In genomic region chr7:151822541-151823181, GRCh38 we compare ENCODE assay signal across 25 cellular contexts. TPM values are rescaled to one million over a fixed set of nuclear protein-coding genes. Genes with fewer than 3 reads are reported as not detected.
DNase-seq lines count a peak whose midpoint lies in the region; ATAC-seq, FAIRE-seq and TF ChIP-seq lines count a peak whose summit lies in the region.
"Had no signal": no experiment of that assay in that cellular context is flagged by ENCODE, and none has a peak within 500 bp of the region (broad histone marks: within the 10 kb centered on the region; RNA-seq: fewer than 3 reads in every experiment).

No MANE protein-coding gene starts in this region.

- CTCF ChIA-PET in Panc1 (lab: Charles Lee), result no interaction called here

- no peak overlapping the region for H2AFZ ChIP-seq in H9 (ENCODE audit: low read length)

- H4K91ac ChIP-seq in H9 (ENCODE audit: insufficient read length, low read depth, low read length), result no peak overlapping the region

- no peak overlapping the region for H3K4ac ChIP-seq in H9 (ENCODE audit: low read depth, low read length)

- H3K36me3 ChIP-seq in Panc1 (ENCODE audit: control insufficient read depth, insufficient read depth, low read length), result no peaks in the 10 kb centered on the region
- H3K36me3 ChIP-seq in prostate gland, result no peaks in the 10 kb centered on the region

- WGBS in H9 (ENCODE audit: extremely low coverage, insufficient read length, low lambda C conversion rate), result no CpG with 5 or more reads among the region's 17 CpGs
- 89% methylated on average over 17 of the region's 17 CpGs for WGBS in prostate gland

- no peak overlapping the region for H3K4me2 ChIP-seq in H9 (ENCODE audit: insufficient read depth, insufficient read length, low read length)
- H3K4me2 ChIP-seq: smooth muscle cell had no signal

- H3K9ac ChIP-seq in H9 (ENCODE audit: extremely low read depth, insufficient read length, low read length), result no peak overlapping the region

- H4K5ac ChIP-seq in H9 (ENCODE audit: insufficient read length, low read depth, low read length), result no peak overlapping the region

- H3K9me3 Mint-ChIP-seq in dendritic cell treated with granulocyte-macrophage colony-stimulating factor and Interleukin-4, amounts not matched to agents 40 ng/mL and 50 ng/mL, for 4 days, result no peaks in the 10 kb centered on the region
- H3K9me3 Mint-ChIP-seq in H9, result no peaks in the 10 kb centered on the region; a peak in 1 of 5 replicates
- H3K9me3 Mint-ChIP-seq: activated T-cell treated with anti-CD3 and anti-CD28 coated beads, Interleukin-2, amount 50 U/mL, for 72 hours; stimulated activated effector memory CD8-positive, alpha-beta T cell treated with anti-CD3 and anti-CD28 coated beads, Interleukin-12 subunit alpha, Interleukin-12 subunit beta, amount 100 ng/mL, for 72 hours had no signal

- H3K4me3 ChIP-seq in Panc1 (ENCODE audit: low read depth in 2 of 2, low read length in 2 of 2) (no peak overlapping the region), prostate gland (no peak overlapping the region)
- H3K4me3 ChIP-seq: psoas muscle, smooth muscle cell had no signal

- intact Hi-C loops in Panc1 (cut with micrococcal nuclease; ENCODE audit: unreplicated experiment), result no loop called here
- intact Hi-C loops in dendritic cell treated with granulocyte-macrophage colony-stimulating factor and Interleukin-4, amounts not matched to agents 40 ng/mL and 50 ng/mL, for 4 days (cut with micrococcal nuclease), result no loop called here
- intact Hi-C loops in posterior vena cava (cut with DNase I), result no loop called here
- intact Hi-C loops in prostate gland (cut with DNase I), result no loop called here

- no peaks in the 10 kb centered on the region for H3K27me3 Mint-ChIP-seq in dendritic cell treated with granulocyte-macrophage colony-stimulating factor and Interleukin-4, amounts not matched to agents 40 ng/mL and 50 ng/mL, for 4 days
- H3K27me3 Mint-ChIP-seq in H9 (ENCODE audit: low read depth), result peaks cover 6% of the 10 kb centered on the region
- H3K27me3 Mint-ChIP-seq: activated CD8-positive, alpha-beta memory T cell treated with anti-CD3 and anti-CD28 coated beads, Interleukin-2, amount 10 ng/mL, durations not matched to agents 7 days and 5 days had no signal

- no peaks in the 10 kb centered on the region for H3K4me1 ChIP-seq in Panc1 (ENCODE audit: control insufficient read depth, insufficient read depth, low read length)
- peaks cover 3% of the 10 kb centered on the region for H3K4me1 ChIP-seq in H9 (ENCODE audit: insufficient read depth, low read length)
- peaks cover 3% of the 10 kb centered on the region for H3K4me1 ChIP-seq in prostate gland (replicated peaks)

- no peak overlapping the region for H2BK5ac ChIP-seq in H9 (ENCODE audit: insufficient read length, low read length)

- H2BK12ac ChIP-seq in H9 (ENCODE audit: insufficient read length, low read depth, low read length), result no peak overlapping the region

- H3K79me2 ChIP-seq in H9 (ENCODE audit: insufficient read depth, low read length), result no peaks in the 10 kb centered on the region

- in situ Hi-C loops in Panc1 (cut with HindIII; ENCODE audit: low pct_unique_long_range_greater_than_20kb, low sequenced_read_pairs), result no loop called here

- no peak overlapping the region for H2BK120ac ChIP-seq in H9 (ENCODE audit: low read depth, low read length, poor library complexity, severe bottlenecking)

- no peaks in the 10 kb centered on the region for H3K9me3 ChIP-seq in Panc1 (ENCODE audit: control insufficient read depth, insufficient read depth, low read depth, low read length)
- no peaks in the 10 kb centered on the region for H3K9me3 ChIP-seq in H9 (ENCODE audit: control insufficient read depth, low read depth, low read length)
- H3K9me3 ChIP-seq in prostate gland, result no peaks in the 10 kb centered on the region
- H3K9me3 ChIP-seq: psoas muscle had no signal

- TF ChIP-seq CTCF in Panc1 (IDR thresholded peaks at IDR 0.05) (no peak), H9 (conservative IDR thresholded peaks at IDR 0.05) (no peak), prostate gland (IDR thresholded peaks at IDR 0.05) (no peak)

- H3K18ac ChIP-seq in H9 (ENCODE audit: insufficient read length, low read depth, low read length), result no peak overlapping the region

- peaks cover 76% of the 10 kb centered on the region for H3K4me1 Mint-ChIP-seq in dendritic cell treated with granulocyte-macrophage colony-stimulating factor and Interleukin-4, amounts not matched to agents 40 ng/mL and 50 ng/mL, for 4 days (ENCODE audit: low read depth)
- peaks cover 5 to 13% of the 10 kb centered on the region in 2 experiments for H3K4me1 Mint-ChIP-seq in H9
- H3K4me1 Mint-ChIP-seq: activated CD8-positive, alpha-beta memory T cell treated with anti-CD3 and anti-CD28 coated beads, Interleukin-2, amount 10 ng/mL, durations not matched to agents 7 days and 5 days had no signal

- H2BK20ac ChIP-seq in H9 (ENCODE audit: low read depth, low read length, poor library complexity, severe bottlenecking), result no peak overlapping the region

- no peak overlapping the region for H3K27ac ChIP-seq in Panc1 (ENCODE audit: low read length)
- H3K27ac ChIP-seq in H9 (ENCODE audit: insufficient read length, low read depth, low read length), result no peak overlapping the region
- no peak overlapping the region for H3K27ac ChIP-seq in prostate gland
- H3K27ac ChIP-seq: psoas muscle, RWPE1 had no signal

- no TSS peak for BruUV-seq in Panc1 (replicated peaks; lab: Mats Ljungman, UMichigan)

- no peak overlapping the region for H3K23ac ChIP-seq in H9 (ENCODE audit: insufficient read length, low read depth, low read length)

- H3T11ph ChIP-seq in H9 (ENCODE audit: low read length), result no peak overlapping the region

- no peak overlapping the region for H4K8ac ChIP-seq in H9 (replicated peaks; ENCODE audit: insufficient read length, low read depth, low read length)

- POLR2A ChIA-PET in Panc1 (lab: Charles Lee), result no interaction called here

- ATAC-seq in Panc1 (peak; percentile 56), left lobe of liver (peak; percentile 72)
- ATAC-seq: activated CD8-positive, alpha-beta memory T cell treated with anti-CD3 and anti-CD28 coated beads, Interleukin-2, amount 10 ng/mL, durations not matched to agents 7 days and 5 days; activated T-cell treated with anti-CD3 and anti-CD28 coated beads, Interleukin-2, amount 50 U/mL, for 72 hours; SK-N-SH treated with all-trans-retinoic acid at 6 μM for 48 hours; stimulated activated effector memory CD8-positive, alpha-beta T cell treated with anti-CD3 and anti-CD28 coated beads, Interleukin-12 subunit alpha, Interleukin-12 subunit beta, amount 100 ng/mL, for 72 hours had no signal

- DNase-seq in Panc1 (ENCODE audit: low read depth, low spot score) (no peak), left lobe of liver (ENCODE audit: low spot score) (peak; percentile 96), posterior vena cava (ENCODE audit: low spot score) (peak; percentile 80), H9 (no peak), H54 (ENCODE audit: insufficient read length, low spot score) (no peak), prostate gland (ENCODE audit: low spot score) (no peak)
- DNase-seq: ACHN; activated CD4-positive, alpha-beta T cell treated with anti-CD3 and anti-CD28 coated beads, Interleukin-2, amount 50 U/mL, for 1 hour; activated CD8-positive, alpha-beta memory T cell treated with anti-CD3 and anti-CD28 coated beads, Interleukin-2, amount 10 ng/mL, durations not matched to agents 7 days and 5 days; activated naive CD4-positive, alpha-beta T cell treated with Interleukin-2 at 50 U/mL for 16 hours; activated T-cell treated with anti-CD3 and anti-CD28 coated beads, Interleukin-2, amount 50 U/mL, for 72 hours; amniotic stem cell; DND-41; H7; NCI-H1048; NCI-H187; NCI-H2227 treated with DMSO at 0.1 percent for 48 hours; NCI-H69; stimulated activated CD4-positive, alpha-beta T cell treated with anti-CD3 and anti-CD28 coated beads, Interleukin-2, amount 100 ng/mL, for 48 hours had no signal

- H2AK5ac ChIP-seq in H9 (ENCODE audit: insufficient read length, low read length), result no peak overlapping the region

- H3K36me3 Mint-ChIP-seq in dendritic cell treated with granulocyte-macrophage colony-stimulating factor and Interleukin-4, amounts not matched to agents 40 ng/mL and 50 ng/mL, for 4 days (ENCODE audit: low read depth), result peaks cover 30% of the 10 kb centered on the region
- H3K36me3 Mint-ChIP-seq in H9 (ENCODE audit: insufficient read depth in 1 of 3, low read depth in 3 of 3), result no peaks in the 10 kb centered on the region; a peak in 1 of 7 replicates
- H3K36me3 Mint-ChIP-seq: activated CD8-positive, alpha-beta memory T cell treated with anti-CD3 and anti-CD28 coated beads, Interleukin-2, amount 10 ng/mL, durations not matched to agents 7 days and 5 days; stimulated activated effector memory CD8-positive, alpha-beta T cell treated with anti-CD3 and anti-CD28 coated beads, Interleukin-12 subunit alpha, Interleukin-12 subunit beta, amount 100 ng/mL, for 72 hours had no signal

- no peak overlapping the region for H3K4me3 Mint-ChIP-seq in dendritic cell treated with granulocyte-macrophage colony-stimulating factor and Interleukin-4, amounts not matched to agents 40 ng/mL and 50 ng/mL, for 4 days
- no peak overlapping the region for H3K4me3 Mint-ChIP-seq in H9
- H3K4me3 Mint-ChIP-seq: activated CD8-positive, alpha-beta memory T cell treated with anti-CD3 and anti-CD28 coated beads, Interleukin-2, amount 10 ng/mL, durations not matched to agents 7 days and 5 days; activated T-cell treated with anti-CD3 and anti-CD28 coated beads, Interleukin-2, amount 50 U/mL, for 72 hours; stimulated activated effector memory CD8-positive, alpha-beta T cell treated with anti-CD3 and anti-CD28 coated beads, Interleukin-12 subunit alpha, Interleukin-12 subunit beta, amount 100 ng/mL, for 72 hours had no signal

- no peak for FAIRE-seq in H54 (lab: Jason Lieb, UNC)

- peaks cover 4% of the 10 kb centered on the region; the same call in 1 of the 2 replicates for H3K27me3 ChIP-seq in Panc1 (ENCODE audit: control insufficient read depth, insufficient read depth, low read length)
- H3K27me3 ChIP-seq in H9 (ENCODE audit: insufficient read depth, low read length), result no peaks in the 10 kb centered on the region
- H3K27me3 ChIP-seq in prostate gland (replicated peaks; ENCODE audit: insufficient read depth), result no peaks in the 10 kb centered on the region

- H2BK15ac ChIP-seq in H9 (ENCODE audit: low read depth, low read length), result no peak overlapping the region

- TF ChIP-seq POLR2A in H54 (IDR thresholded peaks at IDR 0.05; ENCODE audit: low read depth, low read length) (no peak), prostate gland (IDR thresholded peaks at IDR 0.05) (no peak)

- H3K27ac Mint-ChIP-seq in dendritic cell treated with granulocyte-macrophage colony-stimulating factor and Interleukin-4, amounts not matched to agents 40 ng/mL and 50 ng/mL, for 4 days, result peak overlapping the region; percentile 62
- no peak overlapping the region for H3K27ac Mint-ChIP-seq in H9
- H3K27ac Mint-ChIP-seq: activated CD8-positive, alpha-beta memory T cell treated with anti-CD3 and anti-CD28 coated beads, Interleukin-2, amount 10 ng/mL, durations not matched to agents 7 days and 5 days; activated T-cell treated with anti-CD3 and anti-CD28 coated beads, Interleukin-2, amount 50 U/mL, for 72 hours; stimulated activated effector memory CD8-positive, alpha-beta T cell treated with anti-CD3 and anti-CD28 coated beads, Interleukin-12 subunit alpha, Interleukin-12 subunit beta, amount 100 ng/mL, for 72 hours had no signal

- no peaks in the 10 kb centered on the region for H4K20me1 ChIP-seq in H9 (ENCODE audit: control insufficient read depth, insufficient read depth, insufficient read length)

- H3K14ac ChIP-seq in H9 (ENCODE audit: insufficient read depth, low read length), result no peak overlapping the region; the same call in 1 of the 2 replicates

- no peaks in the 10 kb centered on the region for H3K79me1 ChIP-seq in H9 (ENCODE audit: insufficient read depth, low read depth, low read length, poor library complexity, severe bottlenecking)

- no peaks in the 10 kb centered on the region for H3K23me2 ChIP-seq in H9 (ENCODE audit: insufficient read length, low read depth, low read length, poor library complexity, severe bottlenecking)

- no peak overlapping the region for H3K56ac ChIP-seq in H9 (ENCODE audit: insufficient read length, low read depth, low read length)

RNA-seq across cellular contexts. Expression of gene PRKAG2, which starts 54.3 kb away (rescaled TPM):
- total RNA-seq in Panc1 (2021; ENCODE audit: unreplicated experiment) (71.6 TPM), left lobe of liver (43.4 TPM), posterior vena cava (10 to 100 TPM; 91.8 to 94.2 TPM), H9 (2021) (11.8 and 12.3 TPM in 2 replicates), prostate gland (10 to 100 TPM; 31.6 to 38.1 TPM)
- polyA plus RNA-seq in Panc1 (2012; ENCODE audit: insufficient read length), result 27.8 TPM

Comparison
In these comparisons a context has a peak if more than half of its experiments do, and no peak if none do; other contexts are left out.
1. DNase-seq: peak in left lobe of liver (single experiment) and posterior vena cava (single experiment); none in Panc1 (single experiment), H9 (single experiment), H54 (single experiment) and prostate gland (single experiment).